ENCODE assay signal across 27 cellular contexts in genomic region chr17:9935408-9935807, GRCh38. TPM values are rescaled to one million over a fixed set of nuclear protein-coding genes. Genes with fewer than 3 reads are reported as not detected.
DNase-seq lines count a peak whose midpoint lies in the region; ATAC-seq and TF ChIP-seq lines count a peak whose summit lies in the region.
"Had no signal": no experiment of that assay in that cellular context is flagged by ENCODE, and none has a peak within 500 bp of the region (broad histone marks: within the 10 kb centered on the region; RNA-seq: fewer than 3 reads in every experiment).

No MANE protein-coding gene starts in this region.

- H3K9ac ChIP-seq in smooth muscle cell (ENCODE audit: low read depth), result no peak overlapping the region
- H3K9ac ChIP-seq: KMS-11 had no signal

- H3K4me2 ChIP-seq in smooth muscle cell, result no peak overlapping the region
- H3K4me2 ChIP-seq: KMS-11 had no signal

- peak; percentile 70 for DNase-seq in GM03348 (ENCODE audit: low spot score)
- DNase-seq in iris pigment epithelial cell (ENCODE audit: low read depth), result peak; percentile 11
- peak; percentile 9 for DNase-seq in smooth muscle cell (lab: John Stamatoyannopoulos, UW; ENCODE audit: unreplicated experiment)
- DNase-seq in putamen (ENCODE audit: low spot score), result no peak
- no peak for DNase-seq in kidney tubule cell (ENCODE audit: low spot score)
- DNase-seq: activated CD4-positive, alpha-beta T cell treated with anti-CD3 and anti-CD28 coated beads, Interleukin-2, amount 50 U/mL, for 4 hours; activated effector memory CD4-positive, alpha-beta T cell treated with anti-CD3 and anti-CD28 coated beads, Interleukin-2, amount 50 U/mL, for 16 hours; CD4-positive, alpha-beta T cell; erythroblast; GF-D8; left colon; NCI-H1092; NCI-H2081; NK-92 treated with Interleukin-12 subunit alpha and Interleukin-12 subunit beta, amount 100 ng/mL, for 24 hours; Peyer's patch; T-helper 2 cell; testis had no signal

- no peak for TF ChIP-seq CTCF in smooth muscle cell (IDR thresholded peaks at IDR 0.05; ENCODE audit: borderline replicate concordance, insufficient read depth, poor library complexity, severe bottlenecking)

- no peaks in the 10 kb centered on the region for H3K79me2 ChIP-seq in smooth muscle cell (ENCODE audit: low read depth)

- H4K20me1 ChIP-seq in smooth muscle cell (ENCODE audit: low read depth), result peaks cover 34% of the 10 kb centered on the region

- H3K4me3 ChIP-seq in smooth muscle cell, result no peak overlapping the region
- H3K4me3 ChIP-seq: cardiac muscle cell, Peyer's patch, SK-N-MC, testis had no signal

- H3K27ac ChIP-seq in cingulate gyrus (ENCODE audit: low read depth, low read length) (peak overlapping the region; percentile 8), smooth muscle cell (ENCODE audit: low read depth) (peak overlapping the region; percentile 78)
- H3K27ac ChIP-seq: cardiac muscle cell, KMS-11, Peyer's patch, SK-N-MC, testis had no signal

- H3K4me1 ChIP-seq in smooth muscle cell (ENCODE audit: low read depth), result peaks cover 10% of the 10 kb centered on the region
- H3K4me1 ChIP-seq: Peyer's patch had no signal

- peaks cover 12% of the 10 kb centered on the region for H3K36me3 ChIP-seq in smooth muscle cell (ENCODE audit: low read depth)
- H3K36me3 ChIP-seq: cardiac muscle cell, Peyer's patch had no signal

- H3K9me3 ChIP-seq in smooth muscle cell (replicated peaks; ENCODE audit: low read depth), result no peaks in the 10 kb centered on the region
- H3K9me3 ChIP-seq: testis had no signal

- H2AFZ ChIP-seq in smooth muscle cell (ENCODE audit: low read depth), result no peak overlapping the region

- no peaks in the 10 kb centered on the region for H3K27me3 ChIP-seq in smooth muscle cell (ENCODE audit: low read depth)
- H3K27me3 ChIP-seq: cardiac muscle cell, Peyer's patch, testis had no signal

- WGBS in smooth muscle cell (ENCODE audit: low lambda C conversion rate), result 31% methylated on average over 6 of the region's 6 CpGs

- ATAC-seq in HG02610 (IDR thresholded peaks at IDR 0.05; ENCODE audit: unreplicated experiment) (no peak), HG02678 (IDR thresholded peaks at IDR 0.05; ENCODE audit: unreplicated experiment) (no peak)
- ATAC-seq: left colon had no signal

- H3F3A ChIP-seq in smooth muscle cell (ENCODE audit: low read depth), result peaks cover 18% of the 10 kb centered on the region

RNA-seq across cellular contexts. Expression of gene RCVRN, which starts 30.3 kb away (rescaled TPM):
- 2.2 and 4.0 TPM in 2 replicates for total RNA-seq in smooth muscle cell
- 3.2 and 3.7 TPM in 2 replicates for polyA plus RNA-seq in smooth muscle cell
- total RNA-seq: CD4-positive, alpha-beta T cell; H1; NCI-H460; Peyer's patch; renal cortical epithelial cell had no signal
- polyA plus RNA-seq: AG04450, cardiac muscle cell, H1 had no signal

Comparison
In these comparisons a context has a peak if more than half of its experiments do, and no peak if none do; other contexts are left out.
1. DNase-seq: peak in GM03348 (single experiment), iris pigment epithelial cell (single experiment) and smooth muscle cell (single experiment); none in putamen (single experiment) and kidney tubule cell (single experiment).